In genomic region chr1:60906039-60906438, GRCh38 we compare ENCODE assay signal across 19 cellular contexts.
DNase-seq lines count a peak whose midpoint lies in the region; TF ChIP-seq lines count a peak whose summit lies in the region.
"Had no signal": no experiment of that assay in that cellular context is flagged by ENCODE, and none has a peak within 500 bp of the region (broad histone marks: within the 10 kb centered on the region; RNA-seq: fewer than 3 reads in every experiment).

No MANE protein-coding gene starts in this region.

- H3K9me3 ChIP-seq in HUES48 (ENCODE audit: control insufficient read depth, insufficient read depth, low read length) (no peaks in the 10 kb centered on the region), tibial artery (no peaks in the 10 kb centered on the region)
- H3K9me3 ChIP-seq: Peyer's patch had no signal

- intact Hi-C loops in tibial artery (cut with DNase I; ENCODE audit: low total_unique reads): no loop called here

- H3K27me3 Mint-ChIP-seq in brain: peaks cover 3% of the 10 kb centered on the region

- H3K27me3 ChIP-seq in HUES48 (ENCODE audit: control insufficient read depth, insufficient read depth, low read length) (no peaks in the 10 kb centered on the region), tibial artery (no peaks in the 10 kb centered on the region)
- H3K27me3 ChIP-seq: BLaER1, Peyer's patch had no signal

- peaks cover 0 to 7% (median 2%) of the 10 kb centered on the region in 5 experiments for H3K9me3 Mint-ChIP-seq in brain
- H3K9me3 Mint-ChIP-seq: CD4-positive, CD25-positive, alpha-beta regulatory T cell had no signal

- peak overlapping the region in 4 of 5 experiments; percentile 3 to 76 (median 54) for H3K27ac Mint-ChIP-seq in brain
- H3K27ac Mint-ChIP-seq: CD4-positive, CD25-positive, alpha-beta regulatory T cell had no signal

- no peak overlapping the region for H3K9ac ChIP-seq in HUES48 (ENCODE audit: low read depth, low read length)
- H3K9ac ChIP-seq: BLaER1 had no signal

- H3K36me3 ChIP-seq in HUES48 (ENCODE audit: control insufficient read depth, insufficient read depth, low read length): no peaks in the 10 kb centered on the region
- H3K36me3 ChIP-seq in tibial artery: no peaks in the 10 kb centered on the region
- H3K36me3 ChIP-seq: BLaER1, Peyer's patch had no signal

- no peak overlapping the region for H3K4me3 ChIP-seq in HUES48 (ENCODE audit: low read depth, low read length)
- no peak overlapping the region for H3K4me3 ChIP-seq in tibial artery
- H3K4me3 ChIP-seq: BLaER1, Peyer's patch had no signal

- H3K4me1 ChIP-seq in HUES48 (ENCODE audit: control insufficient read depth, insufficient read depth, low read length) (peaks cover 32% of the 10 kb centered on the region), tibial artery (peaks cover 0 to 36% (median 30%) of the 10 kb centered on the region in 4 donors)
- H3K4me1 ChIP-seq: Peyer's patch had no signal

- no peaks in the 10 kb centered on the region for H3K36me3 Mint-ChIP-seq in brain
- H3K36me3 Mint-ChIP-seq: CD4-positive, CD25-positive, alpha-beta regulatory T cell had no signal

- H3K4me3 Mint-ChIP-seq in brain: no peak overlapping the region
- H3K4me3 Mint-ChIP-seq: CD4-positive, CD25-positive, alpha-beta regulatory T cell had no signal

- DNase-seq in iPS-NIHi7 (ENCODE audit: extremely low spot score) (peak; percentile 16), tibial artery (no peak), NCI-H1092 treated with DMSO at 0.1 percent for 48 hours (lab: John Stamatoyannopoulos, UW) (no peak), NCI-H2171 treated with DMSO at 0.1 percent for 48 hours (lab: John Stamatoyannopoulos, UW) (no peak), mesenteric fat pad (ENCODE audit: low spot score) (no peak)
- DNase-seq: CD4-positive, CD25-positive, alpha-beta regulatory T cell; DMS153; DND-41; Kasumi-1; MV-4-11; NCI-H2029; NCI-H2227 treated with DMSO at 0.1 percent for 48 hours; NCI-H510A; Peyer's patch; SHP77 treated with DMSO at 0.1 percent for 48 hours had no signal

- H3K27ac ChIP-seq in HUES48 (ENCODE audit: low read depth, low read length): peak overlapping the region; percentile 69
- peak overlapping the region; percentile 73 to 92 for H3K27ac ChIP-seq in tibial artery
- H3K27ac ChIP-seq: BLaER1, HL-60, Peyer's patch had no signal

- no peak for TF ChIP-seq CTCF in brain (conservative IDR thresholded peaks at IDR 0.05)
- TF ChIP-seq CTCF in tibial artery (IDR thresholded peaks at IDR 0.05): no peak

- peaks cover 50% of the 10 kb centered on the region for H3K4me1 Mint-ChIP-seq in brain
- H3K4me1 Mint-ChIP-seq: CD4-positive, CD25-positive, alpha-beta regulatory T cell had no signal
